Comparison of ENCODE assay signal across 2 cellular contexts in genomic region chr16:67846063-67846319, GRCh38.
TF ChIP-seq lines count a peak whose summit lies in the region.

No MANE protein-coding gene starts in this region.

TF ChIP-seq in SK-N-SH, 30 proteins besides CTCF, POLR2A, EP300 and RAD21 (continued from another document):
- TF ChIP-seq NRF1 (IDR thresholded peaks at IDR 0.05; ENCODE audit: low read depth, low read length) (no peak), TCF12 (IDR thresholded peaks at IDR 0.05) (no peak), RXRA (IDR thresholded peaks at IDR 0.05; ENCODE audit: borderline replicate concordance, low read depth) (no peak), USF2 (IDR thresholded peaks at IDR 0.05; ENCODE audit: borderline replicate concordance, low read depth, low read length) (no peak), FOXM1 (IDR thresholded peaks at IDR 0.05; ENCODE audit: low read depth) (no peak), SMC3 (IDR thresholded peaks at IDR 0.05; ENCODE audit: low read depth, low read length) (no peak), GATA2 (CRISPR knock-in tag; IDR thresholded peaks at IDR 0.05) (no peak)

TF ChIP-seq in SK-N-SH treated with all-trans-retinoic acid at 6 μM for 48 hours, 23 proteins besides CTCF, POLR2A, EP300 and RAD21 (continued from another document):
- no peak for TF ChIP-seq RARB (CRISPR knock-in tag; IDR thresholded peaks at IDR 0.05)
